ENCODE assay signal across 9 cellular contexts in genomic region chr22:25172153-25172552, GRCh38. TPM values are rescaled to one million over a fixed set of nuclear protein-coding genes. Genes with fewer than 3 reads are reported as not detected.
DNase-seq lines count a peak whose midpoint lies in the region; ATAC-seq and TF ChIP-seq lines count a peak whose summit lies in the region.
"Had no signal": no experiment of that assay in that cellular context is flagged by ENCODE, and none has a peak within 500 bp of the region (broad histone marks: within the 10 kb centered on the region; RNA-seq: fewer than 3 reads in every experiment).

No MANE protein-coding gene starts in this region.

- no peak overlapping the region for H2AFZ ChIP-seq in parathyroid adenoma

- H3K36me3 ChIP-seq in GM06990 (ENCODE audit: control insufficient read depth, insufficient read depth, low read length), result no peaks in the 10 kb centered on the region
- H3K36me3 ChIP-seq in Peyer's patch, result peaks cover 0 to 58% (median 0%) of the 10 kb centered on the region in 3 donors
- no peaks in the 10 kb centered on the region for H3K36me3 ChIP-seq in breast epithelium
- no peaks in the 10 kb centered on the region for H3K36me3 ChIP-seq in parathyroid adenoma (ENCODE audit: control insufficient read depth, insufficient read depth, low read length)

- H3K4me1 ChIP-seq in Peyer's patch (no peaks in the 10 kb centered on the region), breast epithelium (peaks cover 0 to 5% of the 10 kb centered on the region in 2 donors), parathyroid adenoma (no peaks in the 10 kb centered on the region)

- TF ChIP-seq CTCF in GM06990 (IDR thresholded peaks at IDR 0.05; ENCODE audit: insufficient read depth, low read length, poor library complexity, severe bottlenecking) (peak; percentile 44), Peyer's patch (IDR thresholded peaks at IDR 0.05) (peak in 4 of 6 experiments; percentile 8 to 58 (median 56)), breast epithelium (IDR thresholded peaks at IDR 0.05) (peak in 2 of 3 donors; percentile 45 to 60), parathyroid adenoma (IDR thresholded peaks at IDR 0.05) (peak; percentile 12), omental fat pad (IDR thresholded peaks at IDR 0.05) (no peak)

- H3K27ac ChIP-seq in Peyer's patch, result no peak overlapping the region
- no peak overlapping the region for H3K27ac ChIP-seq in breast epithelium
- H3K27ac ChIP-seq in parathyroid adenoma, result no peak overlapping the region
- H3K27ac ChIP-seq: skin epidermis had no signal

- H3K79me2 ChIP-seq in parathyroid adenoma, result no peaks in the 10 kb centered on the region

- DNase-seq in GM06990 (ENCODE audit: extremely low read depth, insufficient read length) (no peak), Peyer's patch (no peak), breast epithelium (ENCODE audit: low spot score in 2 of 2) (no peak), omental fat pad (ENCODE audit: low spot score) (no peak), NCI-H2171 (lab: John Stamatoyannopoulos, UW) (no peak)

- intact Hi-C loops in breast epithelium (cut with DNase I; ENCODE audit: low total_unique reads), result no loop called here

- H3K27me3 ChIP-seq in GM06990 (replicated peaks; ENCODE audit: control insufficient read depth, insufficient read depth, low read length) (no peaks in the 10 kb centered on the region; the same call in 1 of the 2 replicates), Peyer's patch (no peaks in the 10 kb centered on the region), breast epithelium (no peaks in the 10 kb centered on the region), parathyroid adenoma (ENCODE audit: control insufficient read depth, insufficient read depth, low read length) (no peaks in the 10 kb centered on the region)

- H3K4me2 ChIP-seq in parathyroid adenoma (ENCODE audit: low read length), result no peak overlapping the region

- TF ChIP-seq POLR2A in Peyer's patch (IDR thresholded peaks at IDR 0.05) (no peak), breast epithelium (IDR thresholded peaks at IDR 0.05) (no peak)

- no peaks in the 10 kb centered on the region for H3K9me3 ChIP-seq in Peyer's patch
- H3K9me3 ChIP-seq in breast epithelium, result no peaks in the 10 kb centered on the region
- H3K9me3 ChIP-seq in parathyroid adenoma (ENCODE audit: control insufficient read depth, low read length), result no peaks in the 10 kb centered on the region

- H3K4me3 ChIP-seq in GM06990 (replicated peaks; ENCODE audit: low read depth, low read length) (no peak overlapping the region), Peyer's patch (no peak overlapping the region), breast epithelium (no peak overlapping the region), parathyroid adenoma (ENCODE audit: low read depth, low read length) (no peak overlapping the region)
- H3K4me3 ChIP-seq: skin epidermis had no signal

- H3K9ac ChIP-seq in parathyroid adenoma, result no peak overlapping the region

- ATAC-seq in omental fat pad (ENCODE audit: low FRiP score) (no peak), HG03460 (IDR thresholded peaks at IDR 0.05; ENCODE audit: unreplicated experiment) (no peak), GM18502 (IDR thresholded peaks at IDR 0.05; ENCODE audit: poor library complexity, unreplicated experiment) (no peak)

RNA-seq across cellular contexts. Expression of gene CRYBB3, which starts 27.5 kb away (rescaled TPM):
- total RNA-seq in Peyer's patch (1 to 10 TPM in 1 of 4 donors, not detected in 3; 2.3 TPM), breast epithelium (under 1 TPM in 1 of 3 donors, not detected in 2; 0.66 TPM), omental fat pad (not detected)

RNA-seq across cellular contexts. Expression of gene CRYBB2, which starts 47.3 kb away (rescaled TPM):
- 1 to 10 TPM in 3 of 4 donors, not detected in 1; 1.6 to 9.9 (median 2.7) TPM for total RNA-seq in Peyer's patch
- under 1 TPM in 1 of 3 donors, not detected in 2; 0.66 TPM for total RNA-seq in breast epithelium
- not detected for total RNA-seq in omental fat pad

Comparison
In these comparisons a context has a peak if more than half of its experiments do, and no peak if none do; other contexts are left out.
1. CTCF ChIP-seq: peak in GM06990 (single experiment), Peyer's patch (4 of 6), breast epithelium (2 of 3) and parathyroid adenoma (single experiment); none in omental fat pad (0 of 3).